Comparison of ENCODE assay signal across 25 cellular contexts in the genomic region with DNA sequence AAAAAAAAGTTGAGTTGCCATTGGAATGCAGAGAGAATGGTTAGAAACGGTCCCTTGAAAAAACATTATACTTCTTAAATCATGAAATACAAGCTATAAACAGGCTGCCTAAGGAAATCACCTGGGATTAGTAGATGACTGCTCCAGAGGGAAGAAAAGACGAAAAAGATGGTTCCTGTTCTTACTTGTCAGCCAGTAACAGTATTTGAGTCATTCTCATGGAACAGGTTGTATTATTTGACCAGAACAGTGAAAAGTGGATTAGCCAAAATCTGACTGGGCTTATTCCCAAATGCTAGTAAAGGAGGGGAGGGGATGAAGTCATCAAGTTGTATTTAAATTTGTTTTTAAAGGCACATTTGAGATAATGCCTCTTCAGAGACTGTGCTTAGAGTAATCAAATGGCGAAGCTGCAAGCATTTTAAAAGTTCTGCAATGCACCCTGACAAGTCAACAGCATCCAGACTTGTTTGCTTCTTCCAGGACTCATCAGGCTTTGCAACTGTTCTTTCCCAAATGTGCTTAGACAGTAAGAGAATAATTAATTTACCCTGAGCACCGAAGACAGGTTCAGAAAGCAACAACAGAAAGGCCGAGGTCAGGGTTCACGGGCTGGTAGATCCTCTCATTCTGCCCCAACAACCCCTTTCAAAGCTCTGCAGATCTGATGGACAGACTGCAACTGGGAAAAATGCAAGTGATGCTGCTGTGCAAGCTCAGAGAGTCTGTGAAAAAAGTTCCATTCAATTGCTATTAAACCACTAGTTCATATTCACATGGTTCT.
"Had no signal": no experiment of that assay in that cellular context is flagged by ENCODE, and none has a peak within 500 bp of the region (broad histone marks: within the 10 kb centered on the region; RNA-seq: fewer than 3 reads in every experiment).

No MANE protein-coding gene starts in this region.

- H3K27me3 Mint-ChIP-seq: activated naive CD8-positive, alpha-beta T cell; activated T-helper 17 cell treated with anti-CD3 and anti-CD28 coated beads, Interleukin-2, amount 50 U/mL, for 72 hours had no signal

- H3K4me1 Mint-ChIP-seq: activated T-helper 17 cell treated with anti-CD3 and anti-CD28 coated beads, Interleukin-2, amount 50 U/mL, for 72 hours had no signal

- ATAC-seq: activated CD4-positive, CD25-positive, alpha-beta regulatory T cell treated with anti-CD3 and anti-CD28 coated beads, Interleukin-2, amount 50 U/mL, for 24 hours; activated CD8-positive, alpha-beta T cell treated with anti-CD3 and anti-CD28 coated beads, Interleukin-2, amount 10 ng/mL, durations not matched to agents 7 days and 5 days; activated T-cell treated with anti-CD3 and anti-CD28 coated beads, Interleukin-2, amount 50 U/mL, for 4 hours; activated T-helper 17 cell treated with anti-CD3 and anti-CD28 coated beads, Interleukin-2, amount 50 U/mL, for 72 hours; K562; PC-3 had no signal

- H3K4me3 Mint-ChIP-seq: activated CD8-positive, alpha-beta T cell treated with anti-CD3 and anti-CD28 coated beads, Interleukin-2, amount 10 ng/mL, durations not matched to agents 7 days and 5 days; activated naive CD4-positive, alpha-beta T cell treated with anti-CD3 and anti-CD28 coated beads for 36 hours; activated naive CD8-positive, alpha-beta T cell; activated T-cell treated with anti-CD3 and anti-CD28 coated beads, Interleukin-2, amount 50 U/mL, for 4 hours; activated T-helper 17 cell treated with anti-CD3 and anti-CD28 coated beads, Interleukin-2, amount 50 U/mL, for 72 hours; T-helper 1 cell treated with Interleukin-12 subunit alpha and Interleukin-12 subunit beta and Interleukin-4 antibody, amounts not matched to agents 30 μg/mL and 1 μg/mL, for 36 hours had no signal

- H3K27ac Mint-ChIP-seq: activated CD8-positive, alpha-beta T cell treated with anti-CD3 and anti-CD28 coated beads, Interleukin-2, amount 10 ng/mL, durations not matched to agents 7 days and 5 days; activated naive CD4-positive, alpha-beta T cell treated with anti-CD3 and anti-CD28 coated beads for 36 hours; activated naive CD8-positive, alpha-beta T cell; activated T-helper 17 cell treated with anti-CD3 and anti-CD28 coated beads, Interleukin-2, amount 50 U/mL, for 72 hours; T-helper 1 cell treated with Interleukin-12 subunit alpha and Interleukin-12 subunit beta and Interleukin-4 antibody, amounts not matched to agents 30 μg/mL and 1 μg/mL, for 36 hours had no signal

- H3K36me3 Mint-ChIP-seq: activated naive CD8-positive, alpha-beta T cell had no signal

- DNase-seq: activated CD4-positive, alpha-beta T cell treated with anti-CD3 and anti-CD28 coated beads for 4 hours; activated CD4-positive, alpha-beta T cell treated with anti-CD3 and anti-CD28 coated beads, Interleukin-2, amount 50 U/mL, for 4 hours; activated CD8-positive, alpha-beta T cell treated with anti-CD3 and anti-CD28 coated beads, Interleukin-2, amount 10 ng/mL, durations not matched to agents 7 days and 5 days; activated gamma-delta T cell; activated naive CD4-positive, alpha-beta T cell treated with anti-CD3 and anti-CD28 coated beads for 36 hours; activated T-cell treated with anti-CD3 and anti-CD28 coated beads, Interleukin-2, amount 50 U/mL, for 4 hours; amygdala; brain microvascular endothelial cell; Karpas-422; MM.1S; NCI-H1105 treated with DMSO at 0.1 percent for 48 hours; NCI-H146; NCI-H187 treated with DMSO at 0.1 percent for 48 hours; NCI-H2081 treated with DMSO at 0.1 percent for 48 hours; NCI-H2171; NCI-H2227 treated with DMSO at 0.1 percent for 48 hours; NCI-H526; NCI-H774; PC-3; SHP77 had no signal
